1 cellular context compared by ENCODE assay signal in genomic region chr7:144835668-144836544, GRCh38.
TF ChIP-seq lines count a peak whose summit lies in the region.

TPK1 (minus strand) TSS chr7:144836053; CDS start chr7:144835602, 451 bp downstream.

TF ChIP-seq in K562, 482 proteins besides CTCF, POLR2A, EP300 and RAD21 (continued from another document and continues in another):
- TF ChIP-seq RBM15 (IDR thresholded peaks at IDR 0.05; ENCODE audit: insufficient read depth, low read length) = no peak
- TF ChIP-seq DNMT1 (IDR thresholded peaks at IDR 0.05) = no peak
- no peak for TF ChIP-seq ZNF274 (IDR thresholded peaks at IDR 0.05; ENCODE audit: borderline replicate concordance, low read depth, low read length)
- TF ChIP-seq NCOR1 (IDR thresholded peaks at IDR 0.05) = no peak; the same call in 1 of the 2 replicates
- no peak; the same call in none of the 2 replicates for TF ChIP-seq ELF4 (CRISPR knock-in tag; IDR thresholded peaks at IDR 0.05)
- no peak for TF ChIP-seq ZNF699 (CRISPR knock-in tag; IDR thresholded peaks at IDR 0.05; ENCODE audit: insufficient replicate concordance)
- no peak for TF ChIP-seq FOXM1 (IDR thresholded peaks at IDR 0.05; ENCODE audit: low read depth)
- TF ChIP-seq FOXM1 (CRISPR knock-in tag; IDR thresholded peaks at IDR 0.05; ENCODE audit: low read depth) = peak; percentile 67
- no peak for TF ChIP-seq CUX1 (CRISPR knock-in tag; IDR thresholded peaks at IDR 0.05)
- peak; percentile 74; the same call in 1 of the 2 replicates for TF ChIP-seq JUN (IDR thresholded peaks at IDR 0.05; ENCODE audit: borderline replicate concordance, low read depth, low read length)
- peak; percentile 68; the same call in 1 of the 2 replicates for TF ChIP-seq JUN (CRISPR knock-in tag; IDR thresholded peaks at IDR 0.05; ENCODE audit: borderline replicate concordance)
- peak; percentile 86 for TF ChIP-seq HNRNPLL (IDR thresholded peaks at IDR 0.05; ENCODE audit: low read depth, low read length, poor library complexity, severe bottlenecking)
- no peak for TF ChIP-seq PRPF4 (IDR thresholded peaks at IDR 0.05; ENCODE audit: insufficient read depth, low read depth, low read length, poor library complexity, severe bottlenecking)
- TF ChIP-seq NBN (IDR thresholded peaks at IDR 0.05; ENCODE audit: low read depth) = peak; percentile 93
- TF ChIP-seq MTA2 (IDR thresholded peaks at IDR 0.05; ENCODE audit: low read depth) = no peak
- peak in 1 of 2 experiments; percentile 54; a peak in 1 of 4 replicates for TF ChIP-seq ETV6 (IDR thresholded peaks at IDR 0.05; ENCODE audit: borderline replicate concordance in 1 of 2, low read depth in 2 of 2, low read length in 1 of 2)
- TF ChIP-seq ETV6 (CRISPR knock-in tag; IDR thresholded peaks at IDR 0.05; ENCODE audit: borderline replicate concordance) = no peak
- peak; percentile 62; the same call in 1 of the 2 replicates for TF ChIP-seq ZNF584 (CRISPR knock-in tag; IDR thresholded peaks at IDR 0.05; ENCODE audit: low read depth)
- no peak for TF ChIP-seq KAT8 (IDR thresholded peaks at IDR 0.05; ENCODE audit: low read depth)
- peak; percentile 30; the same call in 1 of the 2 replicates for TF ChIP-seq SMARCC2 (IDR thresholded peaks at IDR 0.05; ENCODE audit: low read depth)
- no peak; the same call in 1 of the 2 replicates for TF ChIP-seq CREB3 (tag; conservative IDR thresholded peaks at IDR 0.05; ENCODE audit: low read depth)
- TF ChIP-seq ESRRB (CRISPR knock-in tag; IDR thresholded peaks at IDR 0.05; ENCODE audit: borderline replicate concordance) = no peak
- TF ChIP-seq SIN3B (IDR thresholded peaks at IDR 0.05; ENCODE audit: low read depth) = peak; percentile 52
- peak; percentile 88 for TF ChIP-seq FIP1L1 (IDR thresholded peaks at IDR 0.05; ENCODE audit: low read depth, low read length, poor library complexity, severe bottlenecking)
- TF ChIP-seq PREB (CRISPR knock-in tag; IDR thresholded peaks at IDR 0.05) = no peak
- 0 out of 2 replicates have a peak, but pooled peaks have one; percentile 27 for TF ChIP-seq ZBTB2 (IDR thresholded peaks at IDR 0.05)
- TF ChIP-seq FOXP1 (CRISPR knock-in tag; IDR thresholded peaks at IDR 0.05) = peak; percentile 93
- TF ChIP-seq CBX1 (IDR thresholded peaks at IDR 0.05; ENCODE audit: low read depth) = peak; percentile 90
- no peak for TF ChIP-seq FOXJ3 (CRISPR knock-in tag; IDR thresholded peaks at IDR 0.05)
- no peak for TF ChIP-seq ZNF445 (CRISPR knock-in tag; IDR thresholded peaks at IDR 0.05; ENCODE audit: low read depth)
- TF ChIP-seq FUS (optimal IDR thresholded peaks at IDR 0.05; ENCODE audit: low read depth, low read length) = peak; percentile 48
- no peak for TF ChIP-seq HNRNPL (IDR thresholded peaks at IDR 0.05; ENCODE audit: low read depth, low read length)
- no peak for TF ChIP-seq XRCC4 (IDR thresholded peaks at IDR 0.05; ENCODE audit: extremely low read depth, insufficient read depth, insufficient read length)
- TF ChIP-seq CTCFL (IDR thresholded peaks at IDR 0.05; ENCODE audit: borderline replicate concordance, insufficient read depth, low read depth, low read length, poor library complexity, severe bottlenecking) = no peak
- TF ChIP-seq ZNF253 (CRISPR knock-in tag; conservative IDR thresholded peaks at IDR 0.05) = no peak
- peak; percentile 79 to 81 for TF ChIP-seq E2F6 (IDR thresholded peaks at IDR 0.05; ENCODE audit: borderline replicate concordance in 1 of 2, extremely low read depth in 1 of 2, insufficient read depth in 1 of 2, insufficient read length in 1 of 2, low read depth in 1 of 2, low read length in 1 of 2, poor library complexity in 1 of 2, severe bottlenecking in 1 of 2)
- peak in 1 of 2 experiments; percentile 67; a peak in 1 of 4 replicates for TF ChIP-seq KDM4B (IDR thresholded peaks at IDR 0.05; ENCODE audit: borderline replicate concordance in 2 of 2, low read depth in 1 of 2)
- no peak for TF ChIP-seq HLTF (IDR thresholded peaks at IDR 0.05)
- TF ChIP-seq PCBP2 (IDR thresholded peaks at IDR 0.05; ENCODE audit: low read depth, low read length, poor library complexity, severe bottlenecking) = no peak
- no peak; the same call in 1 of the 2 replicates for TF ChIP-seq TCF3 (CRISPR knock-in tag; IDR thresholded peaks at IDR 0.05)
- peak; percentile 76 for TF ChIP-seq HCFC1 (IDR thresholded peaks at IDR 0.05; ENCODE audit: low read depth, low read length)
- TF ChIP-seq ZKSCAN3 (CRISPR knock-in tag; IDR thresholded peaks at IDR 0.05) = no peak
- TF ChIP-seq ZNF324 (CRISPR knock-in tag; IDR thresholded peaks at IDR 0.05) = no peak
- no peak for TF ChIP-seq SMARCB1 (IDR thresholded peaks at IDR 0.05; ENCODE audit: insufficient read length, low read depth)
- no peak for TF ChIP-seq USF1 (CRISPR knock-in tag; IDR thresholded peaks at IDR 0.05)
- no peak for TF ChIP-seq ATF2 (CRISPR knock-in tag; IDR thresholded peaks at IDR 0.05)
- 0 out of 2 replicates have a peak, but pooled peaks have one; percentile 36 for TF ChIP-seq MTA1 (IDR thresholded peaks at IDR 0.05; ENCODE audit: borderline replicate concordance)
- TF ChIP-seq MIER1 (IDR thresholded peaks at IDR 0.05; ENCODE audit: low read depth) = peak; percentile 76; the same call in 1 of the 2 replicates
- TF ChIP-seq ZNF124 (CRISPR knock-in tag; IDR thresholded peaks at IDR 0.05) = 0 out of 2 replicates have a peak, but pooled peaks have one; percentile 55
- 0 out of 2 replicates have a peak, but pooled peaks have one; percentile 51 for TF ChIP-seq ARID3A (IDR thresholded peaks at IDR 0.05; ENCODE audit: borderline replicate concordance, low read depth, low read length)
- no peak for TF ChIP-seq MEIS2 (IDR thresholded peaks at IDR 0.05; ENCODE audit: partially characterized antibody)
- 0 out of 2 replicates have a peak, but pooled peaks have one; percentile 68 for TF ChIP-seq OTX1 (CRISPR knock-in tag; IDR thresholded peaks at IDR 0.05)
- TF ChIP-seq ELF2 (CRISPR knock-in tag; IDR thresholded peaks at IDR 0.05) = peak; percentile 82
- no peak; the same call in 1 of the 2 replicates for TF ChIP-seq NR1H2 (CRISPR knock-in tag; IDR thresholded peaks at IDR 0.05)
